In genomic region chr10:71783917-71784678, GRCh38 we compare ENCODE assay signal across 17 cellular contexts. TPM values are rescaled to one million over a fixed set of nuclear protein-coding genes. Genes with fewer than 3 reads are reported as not detected.
DNase-seq lines count a peak whose midpoint lies in the region; ATAC-seq, FAIRE-seq and TF ChIP-seq lines count a peak whose summit lies in the region.
"Had no signal": no experiment of that assay in that cellular context is flagged by ENCODE, and none has a peak within 500 bp of the region (broad histone marks: within the 10 kb centered on the region; RNA-seq: fewer than 3 reads in every experiment).

No MANE protein-coding gene starts in this region.

- TF ChIP-seq EP300 in H1 (IDR thresholded peaks at IDR 0.05; ENCODE audit: borderline replicate concordance in 1 of 2, low read depth in 2 of 2, low read length in 2 of 2), result no peak

- 92% methylated on average over 17 of the region's 17 CpGs; no CpG with 5 or more reads in 1 of the 2 experiments for WGBS in H1 (ENCODE audit: extremely low coverage in 1 of 2, insufficient coverage in 1 of 2, insufficient read length in 1 of 2, insufficient replicate concordance in 2 of 2, low coverage in 1 of 2, low lambda C conversion rate in 2 of 2, missing lambda C conversion rate in 1 of 2), 2 experiments

- peak overlapping the region; percentile 26 for H3K27ac Mint-ChIP-seq in stimulated activated naive CD8-positive, alpha-beta T cell treated with anti-CD3 and anti-CD28 coated beads, Interleukin-15, Interleukin-2, amounts not matched to agents 100 ng/mL and 50 ng/mL, for 24 hours
- H3K27ac Mint-ChIP-seq in stimulated activated memory B cell treated with anti-CD40 and anti-IgM and Interleukin-4, amounts not matched to agents 10 μg/mL and 1 μg/mL and 100 μg/mL, for 72 hours, result no peak overlapping the region
- no peak overlapping the region for H3K27ac Mint-ChIP-seq in activated T-helper 2 cell treated with anti-CD3 and anti-CD28 coated beads, Interferon-gamma antibody, Interleukin-2, Interleukin-4, amounts not matched to agents 10 μg/mL and 5 μg/mL and 100 μg/mL, durations not matched to agents 14 hours and 24 hours and 36 hours

- no peak overlapping the region for H3K14ac ChIP-seq in H1 (ENCODE audit: insufficient read length)

- no peak overlapping the region for H3K4ac ChIP-seq in H1 (replicated peaks; ENCODE audit: insufficient read length, low read depth, low read length)

- H3K9me3 ChIP-seq in H1 (ENCODE audit: insufficient read depth in 2 of 2, low read depth in 1 of 2, low read length in 1 of 2) (no peaks in the 10 kb centered on the region), neutrophil (no peaks in the 10 kb centered on the region)
- H3K9me3 ChIP-seq: A549, BE2C had no signal

- POLR2A ChIA-PET in H1 (lab: Charles Lee; ENCODE audit: partially characterized antibody), result no interaction called here

- H4K5ac ChIP-seq in H1 (ENCODE audit: insufficient read length, low read depth, low read length), result no peak overlapping the region

- H2AK5ac ChIP-seq in H1 (ENCODE audit: low read depth, low read length), result no peak overlapping the region

- no peak overlapping the region for H2AFZ ChIP-seq in H1 (ENCODE audit: low read length)
- H2AFZ ChIP-seq: GM23248 had no signal

- TF ChIP-seq CTCF in H1 (IDR thresholded peaks at IDR 0.05; ENCODE audit: control extremely low read depth in 1 of 3, insufficient read depth in 1 of 3, low read depth in 1 of 3, low read length in 3 of 3) (no peak), neutrophil (IDR thresholded peaks at IDR 0.05) (no peak)

- H3K23ac ChIP-seq in H1 (ENCODE audit: insufficient read length), result no peak overlapping the region

- no peaks in the 10 kb centered on the region for H3K9me3 Mint-ChIP-seq in stimulated activated naive CD8-positive, alpha-beta T cell treated with anti-CD3 and anti-CD28 coated beads, Interleukin-15, Interleukin-2, amounts not matched to agents 100 ng/mL and 50 ng/mL, for 24 hours
- H3K9me3 Mint-ChIP-seq in stimulated activated memory B cell treated with anti-CD40 and anti-IgM and Interleukin-4, amounts not matched to agents 10 μg/mL and 1 μg/mL and 100 μg/mL, for 72 hours, result no peaks in the 10 kb centered on the region
- H3K9me3 Mint-ChIP-seq in activated T-helper 2 cell treated with anti-CD3 and anti-CD28 coated beads, Interferon-gamma antibody, Interleukin-2, Interleukin-4, amounts not matched to agents 10 μg/mL and 5 μg/mL and 100 μg/mL, durations not matched to agents 14 hours and 24 hours and 36 hours, result no peaks in the 10 kb centered on the region
- H3K9me3 Mint-ChIP-seq: CD4-positive, CD25-positive, alpha-beta regulatory T cell had no signal

- H3K79me1 ChIP-seq in H1 (ENCODE audit: low read depth, low read length), result no peaks in the 10 kb centered on the region

- no peaks in the 10 kb centered on the region for H3K27me3 ChIP-seq in H1 (replicated peaks in 1 of 4; ENCODE audit: control insufficient read depth in 3 of 4, extremely low read depth in 1 of 4, insufficient read depth in 3 of 4, low read length in 3 of 4)
- H3K27me3 ChIP-seq in neutrophil, result no peaks in the 10 kb centered on the region
- H3K27me3 ChIP-seq: BE2C had no signal

- 0 out of 2 replicates have a peak overlapping the region, but pooled peaks have one; percentile 40 for H4K8ac ChIP-seq in H1 (ENCODE audit: extremely low read depth, insufficient read depth, low read length)

- TF ChIP-seq RAD21 in H1 (IDR thresholded peaks at IDR 0.05 in 1 of 2, conservative IDR thresholded peaks at IDR 0.05 in 1 of 2; ENCODE audit: low read depth in 2 of 2, low read length in 2 of 2), result no peak

- H3K4me1 ChIP-seq in H1 (replicated peaks in 1 of 4; ENCODE audit: control insufficient read depth in 3 of 4, insufficient read depth in 4 of 4, low read length in 3 of 4), result peaks cover 0 to 6% (median 2%) of the 10 kb centered on the region in 4 experiments; a peak in 4 of 7 replicates
- peaks cover 43 to 49% of the 10 kb centered on the region in 2 experiments for H3K4me1 ChIP-seq in neutrophil (ENCODE audit: control insufficient read depth in 1 of 2, insufficient read depth in 1 of 2, low read depth in 1 of 2, low read length in 1 of 2)
- H3K4me1 ChIP-seq: BE2C had no signal

- no peaks in the 10 kb centered on the region for H4K20me1 ChIP-seq in H1 (replicated peaks in 1 of 2; ENCODE audit: control insufficient read depth in 1 of 2, insufficient read depth in 2 of 2, low read length in 2 of 2)

- H3K4me3 ChIP-seq in H1 (ENCODE audit: extremely low read depth in 1 of 4, insufficient read depth in 2 of 4, low read depth in 3 of 4, low read length in 4 of 4) (no peak overlapping the region), neutrophil (ENCODE audit: low read depth in 1 of 2, low read length in 1 of 2) (no peak overlapping the region)
- H3K4me3 ChIP-seq: A549, GM23248 had no signal

- no peak for DNase-seq in stimulated activated naive CD8-positive, alpha-beta T cell treated with anti-CD3 and anti-CD28 coated beads, Interleukin-15, Interleukin-2, amounts not matched to agents 100 U/mL and 50 U/mL, for 24 hours
- DNase-seq in H1 (ENCODE audit: low read depth in 1 of 2, low spot score in 2 of 2) (no peak), putamen (ENCODE audit: low spot score) (no peak), COR-L47 (lab: John Stamatoyannopoulos, UW) (no peak)
- DNase-seq in activated T-helper 2 cell treated with anti-CD3 and anti-CD28 coated beads, Interferon-gamma antibody, Interleukin-2, Interleukin-4, amounts not matched to agents 10 μg/mL and 5 μg/mL and 100 μg/mL, durations not matched to agents 14 hours and 24 hours and 36 hours (ENCODE audit: low spot score), result no peak
- DNase-seq: BE2C; Calu3; CD4-positive, CD25-positive, alpha-beta regulatory T cell; DMS 273 treated with DMSO at 0.1 percent for 48 hours; GM23248; H7; IMR-90 had no signal

- H3K79me2 ChIP-seq in H1 (ENCODE audit: control insufficient read depth in 1 of 2, insufficient read depth in 2 of 2, low read length in 2 of 2), result no peaks in the 10 kb centered on the region

- no peak overlapping the region for H3K4me2 ChIP-seq in H1 (ENCODE audit: insufficient read depth in 1 of 2, low read depth in 2 of 2, low read length in 2 of 2)
- H3K4me2 ChIP-seq: A549 had no signal

- FAIRE-seq in H1 (lab: Jason Lieb, UNC), result no peak
- FAIRE-seq: A549, GM12891 had no signal

- H3K23me2 ChIP-seq in H1 (ENCODE audit: low read depth, low read length), result no peaks in the 10 kb centered on the region

- H3K4me1 Mint-ChIP-seq in stimulated activated naive CD8-positive, alpha-beta T cell treated with anti-CD3 and anti-CD28 coated beads, Interleukin-15, Interleukin-2, amounts not matched to agents 100 ng/mL and 50 ng/mL, for 24 hours (ENCODE audit: low read depth), result peaks cover 8% of the 10 kb centered on the region
- peaks cover 11% of the 10 kb centered on the region for H3K4me1 Mint-ChIP-seq in stimulated activated memory B cell treated with anti-CD40 and anti-IgM and Interleukin-4, amounts not matched to agents 10 μg/mL and 1 μg/mL and 100 μg/mL, for 72 hours
- H3K4me1 Mint-ChIP-seq in activated T-helper 2 cell treated with anti-CD3 and anti-CD28 coated beads, Interferon-gamma antibody, Interleukin-2, Interleukin-4, amounts not matched to agents 10 μg/mL and 5 μg/mL and 100 μg/mL, durations not matched to agents 14 hours and 24 hours and 36 hours (ENCODE audit: low read depth), result peaks cover 4% of the 10 kb centered on the region

- CTCF ChIA-PET in H1 (lab: Charles Lee; ENCODE audit: partially characterized antibody), result interaction anchor here (0.9 to 2.7 kb wide), 9 partner anchors 11 to 112 kb away, joined by 3 to 28 read pairs (median 3); partner anchors contain the start of gene VSIR

- no peak for ATAC-seq in stimulated activated naive CD8-positive, alpha-beta T cell treated with anti-CD3 and anti-CD28 coated beads, Interleukin-15, Interleukin-2, amounts not matched to agents 100 U/mL and 50 U/mL, for 24 hours
- peak; percentile 21 for ATAC-seq in stimulated activated memory B cell treated with anti-CD40 and anti-IgM and Interleukin-4, amounts not matched to agents 10 μg/mL and 1 μg/mL and 100 μg/mL, for 72 hours

- H2BK12ac ChIP-seq in H1 (ENCODE audit: low read depth, low read length), result no peak overlapping the region; the same call in 1 of the 2 replicates

- TF ChIP-seq POLR2A in H1 (IDR thresholded peaks at IDR 0.05; ENCODE audit: control extremely low read depth in 1 of 2, low read depth in 2 of 2, low read length in 2 of 2), result no peak

- H3K36me3 ChIP-seq in H1 (ENCODE audit: control insufficient read depth in 2 of 4, insufficient read depth in 4 of 4, low read length in 3 of 4) (no peaks in the 10 kb centered on the region), neutrophil (no peaks in the 10 kb centered on the region)
- H3K36me3 ChIP-seq: BE2C had no signal

- no peak overlapping the region for H3K56ac ChIP-seq in H1 (replicated peaks; ENCODE audit: insufficient read length, low read depth, low read length)

- no peak overlapping the region for H4K91ac ChIP-seq in H1 (replicated peaks; ENCODE audit: insufficient read length, low read length)

- no peak overlapping the region for H2BK5ac ChIP-seq in H1 (ENCODE audit: low read depth, low read length)

- H3K9ac ChIP-seq in H1 (replicated peaks in 1 of 4; ENCODE audit: extremely low read depth in 1 of 4, low read depth in 3 of 4, low read length in 3 of 4), result no peak overlapping the region
- H3K9ac ChIP-seq: GM23248 had no signal

- H2BK20ac ChIP-seq in H1 (ENCODE audit: low read length), result no peak overlapping the region

- no peak overlapping the region for H2BK120ac ChIP-seq in H1 (replicated peaks; ENCODE audit: low read depth, low read length)

- no peak overlapping the region for H3K4me3 Mint-ChIP-seq in stimulated activated naive CD8-positive, alpha-beta T cell treated with anti-CD3 and anti-CD28 coated beads, Interleukin-15, Interleukin-2, amounts not matched to agents 100 ng/mL and 50 ng/mL, for 24 hours
- H3K4me3 Mint-ChIP-seq in stimulated activated memory B cell treated with anti-CD40 and anti-IgM and Interleukin-4, amounts not matched to agents 10 μg/mL and 1 μg/mL and 100 μg/mL, for 72 hours, result no peak overlapping the region
- H3K4me3 Mint-ChIP-seq in activated T-helper 2 cell treated with anti-CD3 and anti-CD28 coated beads, Interferon-gamma antibody, Interleukin-2, Interleukin-4, amounts not matched to agents 10 μg/mL and 5 μg/mL and 100 μg/mL, durations not matched to agents 14 hours and 24 hours and 36 hours (ENCODE audit: low read depth), result no peak overlapping the region
- H3K4me3 Mint-ChIP-seq: CD4-positive, CD25-positive, alpha-beta regulatory T cell had no signal

- H2BK15ac ChIP-seq in H1 (ENCODE audit: low read length), result no peak overlapping the region

- H3K36me3 Mint-ChIP-seq in stimulated activated naive CD8-positive, alpha-beta T cell treated with anti-CD3 and anti-CD28 coated beads, Interleukin-15, Interleukin-2, amounts not matched to agents 100 ng/mL and 50 ng/mL, for 24 hours (ENCODE audit: low read depth), result no peaks in the 10 kb centered on the region
- H3K36me3 Mint-ChIP-seq in stimulated activated memory B cell treated with anti-CD40 and anti-IgM and Interleukin-4, amounts not matched to agents 10 μg/mL and 1 μg/mL and 100 μg/mL, for 72 hours, result no peaks in the 10 kb centered on the region
- H3K36me3 Mint-ChIP-seq in activated T-helper 2 cell treated with anti-CD3 and anti-CD28 coated beads, Interferon-gamma antibody, Interleukin-2, Interleukin-4, amounts not matched to agents 10 μg/mL and 5 μg/mL and 100 μg/mL, durations not matched to agents 14 hours and 24 hours and 36 hours (ENCODE audit: low read depth), result no peaks in the 10 kb centered on the region
- H3K36me3 Mint-ChIP-seq: CD4-positive, CD25-positive, alpha-beta regulatory T cell had no signal

- intact Hi-C loops in activated T-helper 2 cell treated with anti-CD3 and anti-CD28 coated beads, Interferon-gamma antibody, Interleukin-2, Interleukin-4, amounts not matched to agents 10 μg/mL and 5 μg/mL and 100 μg/mL, durations not matched to agents 14 hours and 24 hours and 36 hours (cut with micrococcal nuclease), result no loop called here

- H3K27me3 Mint-ChIP-seq in stimulated activated naive CD8-positive, alpha-beta T cell treated with anti-CD3 and anti-CD28 coated beads, Interleukin-15, Interleukin-2, amounts not matched to agents 100 ng/mL and 50 ng/mL, for 24 hours, result no peaks in the 10 kb centered on the region
- H3K27me3 Mint-ChIP-seq in stimulated activated memory B cell treated with anti-CD40 and anti-IgM and Interleukin-4, amounts not matched to agents 10 μg/mL and 1 μg/mL and 100 μg/mL, for 72 hours, result no peaks in the 10 kb centered on the region
- H3K27me3 Mint-ChIP-seq in activated T-helper 2 cell treated with anti-CD3 and anti-CD28 coated beads, Interferon-gamma antibody, Interleukin-2, Interleukin-4, amounts not matched to agents 10 μg/mL and 5 μg/mL and 100 μg/mL, durations not matched to agents 14 hours and 24 hours and 36 hours (ENCODE audit: low read depth), result peaks cover 2% of the 10 kb centered on the region

- H3K27ac ChIP-seq in H1 (ENCODE audit: low read depth, low read length) (no peak overlapping the region), neutrophil (peak overlapping the region; percentile 65)
- H3K27ac ChIP-seq: A549, GM23248 had no signal

- H3K18ac ChIP-seq in H1 (ENCODE audit: extremely low read depth, low read length), result no peak overlapping the region

RNA-seq across cellular contexts. Expression of gene VSIR, which starts 10.8 kb away (rescaled TPM):
- not detected in 2 replicates for total RNA-seq in H1 (2021; fragmentation: NEBNext Ultra II Directional; extraction: Animal tissue kit (Norgen Biotek cat#: 25700))
- polyA plus RNA-seq in H1 (2011; rRNA removed), result 0.33 and 0.75 TPM in 2 replicates
- 0.06 TPM for polyA plus RNA-seq in H1 (2011; cell fraction: cytosol; rRNA removed)
- polyA plus RNA-seq in H1 (2011; cell fraction: nucleus; rRNA removed), result 0.56 TPM
- polyA plus RNA-seq in H1 (2012, experiment 1 of 2), result 0.08 to 0.32 TPM (median 0.29 TPM) in 3 of 4 replicates, not detected in the other
- 0.22 TPM for polyA plus RNA-seq in H1 (2012, experiment 2 of 2)
- 0.34 TPM for polyA plus RNA-seq in H1 (2013, experiment 1 of 2)
- 0.42 TPM for polyA plus RNA-seq in H1 (2013, experiment 2 of 2)
- 0.17 and 0.35 TPM in 2 replicates for polyA minus RNA-seq in H1 (2011; rRNA and poly(A)+ RNA removed)
- polyA minus RNA-seq in H1 (2011; cell fraction: cytosol; rRNA and poly(A)+ RNA removed), result 1.0 TPM
- 0.90 TPM for polyA minus RNA-seq in H1 (2011; cell fraction: nucleus; rRNA and poly(A)+ RNA removed)
- total RNA-seq in activated T-helper 2 cell treated with anti-CD3 and anti-CD28 coated beads, Interferon-gamma antibody, Interleukin-2, Interleukin-4, amounts not matched to agents 10 μg/mL and 5 μg/mL and 100 μg/mL, durations not matched to agents 14 hours and 24 hours and 36 hours, result 56.5 and 61.9 TPM in 2 replicates

Comparison
In these comparisons a context has a peak if more than half of its experiments do, and no peak if none do; other contexts are left out.
1. RNA of gene VSIR, which starts 10.8 kb away (total RNA-seq): 56.5 to 61.9 TPM in activated T-helper 2 cell treated with anti-CD3 and anti-CD28 coated beads, Interferon-gamma antibody, Interleukin-2, Interleukin-4, amounts not matched to agents 10 μg/mL and 5 μg/mL and 100 μg/mL, durations not matched to agents 14 hours and 24 hours and 36 hours; not detected in H1; every median in the first group is over 10 times any median in the second.